ENCODE assay signal across 24 cellular contexts in genomic region chr1:94209982-94210381, GRCh38. TPM values are rescaled to one million over a fixed set of nuclear protein-coding genes. Genes with fewer than 3 reads are reported as not detected.
"Had no signal": no experiment of that assay in that cellular context is flagged by ENCODE, and none has a peak within 500 bp of the region (broad histone marks: within the 10 kb centered on the region; RNA-seq: fewer than 3 reads in every experiment).

No MANE protein-coding gene starts in this region.

- H3K9me3 Mint-ChIP-seq: activated CD4-positive, alpha-beta memory T cell treated with anti-CD3 and anti-CD28 coated beads for 36 hours; activated CD4-positive, alpha-beta T cell treated with anti-CD3 and anti-CD28 coated beads, Interleukin-2, amount 10 ng/mL, durations not matched to agents 7 days and 5 days; T-helper 1 cell treated with Interleukin-12 subunit alpha and Interleukin-12 subunit beta and Interleukin-4 antibody, amounts not matched to agents 30 μg/mL and 1 μg/mL, for 36 hours had no signal

- H3K4me1 Mint-ChIP-seq: activated B cell treated with CpG ODN at 0.5 μM for 24 hours; activated CD4-positive, alpha-beta T cell treated with anti-CD3 and anti-CD28 coated beads, Interleukin-2, amount 10 ng/mL, durations not matched to agents 7 days and 5 days had no signal

- H3K4me3 ChIP-seq: cardiac muscle cell, MG63 had no signal

- H3K36me3 Mint-ChIP-seq: activated CD4-positive, alpha-beta memory T cell treated with anti-CD3 and anti-CD28 coated beads for 36 hours; activated naive CD8-positive, alpha-beta T cell had no signal

- H3K4me3 Mint-ChIP-seq: activated B cell treated with CpG ODN at 0.5 μM for 24 hours; activated CD4-positive, alpha-beta memory T cell treated with anti-CD3 and anti-CD28 coated beads for 36 hours; activated CD4-positive, alpha-beta T cell treated with anti-CD3 and anti-CD28 coated beads, Interleukin-2, amount 10 ng/mL, durations not matched to agents 7 days and 5 days; activated naive CD8-positive, alpha-beta T cell; activated T-cell treated with anti-CD3 and anti-CD28 coated beads, Interleukin-2, amount 50 U/mL, for 4 hours; T-helper 1 cell treated with Interleukin-12 subunit alpha and Interleukin-12 subunit beta and Interleukin-4 antibody, amounts not matched to agents 30 μg/mL and 1 μg/mL, for 36 hours had no signal

- DNase-seq: activated B cell treated with CpG ODN at 0.5 μM for 24 hours; activated CD4-positive, alpha-beta memory T cell treated with anti-CD3 and anti-CD28 coated beads for 36 hours; activated CD4-positive, alpha-beta T cell treated with anti-CD3 and anti-CD28 coated beads for 1 hour; activated CD4-positive, alpha-beta T cell treated with anti-CD3 and anti-CD28 coated beads, Interleukin-2, amount 10 ng/mL, durations not matched to agents 7 days and 5 days; activated CD8-positive, alpha-beta memory T cell treated with anti-CD3 and anti-CD28 coated beads for 24 hours; activated effector memory CD4-positive, alpha-beta T cell treated with anti-CD3 and anti-CD28 coated beads, Interleukin-2, amount 50 U/mL, for 16 hours; activated naive CD4-positive, alpha-beta T cell treated with Interleukin-2 at 50 U/mL for 16 hours; activated T-cell treated with anti-CD3 and anti-CD28 coated beads, Interleukin-2, amount 50 U/mL, for 4 hours; amygdala; MG63; MV-4-11; NCI-H1092 treated with DMSO at 0.1 percent for 48 hours; NCI-H1436; NCI-H1694 treated with DMSO at 0.1 percent for 48 hours; NCI-H2029 treated with DMSO at 0.1 percent for 48 hours; NCI-H510A treated with DMSO at 0.1 percent for 48 hours; NCI-H69; NK-92 treated with Interleukin-12 subunit alpha and Interleukin-12 subunit beta, amount 100 ng/mL, for 24 hours; OCI-M1; SHP77 treated with DMSO at 0.1 percent for 48 hours had no signal

- ATAC-seq: activated T-cell treated with anti-CD3 and anti-CD28 coated beads, Interleukin-2, amount 50 U/mL, for 4 hours had no signal

- H3K27ac Mint-ChIP-seq: activated B cell treated with CpG ODN at 0.5 μM for 24 hours; activated CD4-positive, alpha-beta memory T cell treated with anti-CD3 and anti-CD28 coated beads for 36 hours; activated CD4-positive, alpha-beta T cell treated with anti-CD3 and anti-CD28 coated beads, Interleukin-2, amount 10 ng/mL, durations not matched to agents 7 days and 5 days; activated naive CD8-positive, alpha-beta T cell; T-helper 1 cell treated with Interleukin-12 subunit alpha and Interleukin-12 subunit beta and Interleukin-4 antibody, amounts not matched to agents 30 μg/mL and 1 μg/mL, for 36 hours had no signal

- H3K27ac ChIP-seq: brain microvascular endothelial cell, cardiac muscle cell had no signal

- H3K27me3 ChIP-seq: brain microvascular endothelial cell, cardiac muscle cell, MG63 had no signal

RNA-seq across cellular contexts. Expression of gene ARHGAP29, which starts 27.4 kb away (rescaled TPM):
- total RNA-seq: activated B cell treated with CpG ODN at 0.5 μM for 24 hours; activated CD4-positive, alpha-beta T cell treated with anti-CD3 and anti-CD28 coated beads, Interleukin-2, amount 10 ng/mL, durations not matched to agents 7 days and 5 days had no signal
